1 cellular context compared by ENCODE assay signal in genomic region chr12:70971395-70971794, GRCh38.
TF ChIP-seq lines count a peak whose summit lies in the region.

No MANE protein-coding gene starts in this region.

TF ChIP-seq in WTC11, 78 proteins besides CTCF, POLR2A, EP300 and RAD21 (continued from another document):
- no peak for TF ChIP-seq ATF3 (CRISPR knock-in tag; conservative IDR thresholded peaks at IDR 0.05)
- no peak for TF ChIP-seq CBFB (CRISPR knock-in tag; IDR thresholded peaks at IDR 0.05; ENCODE audit: low read depth)
